In genomic region chr6:39416728-39417127, GRCh38 we compare ENCODE assay signal across 13 cellular contexts.
DNase-seq lines count a peak whose midpoint lies in the region; ATAC-seq and TF ChIP-seq lines count a peak whose summit lies in the region.
"Had no signal": no experiment of that assay in that cellular context is flagged by ENCODE, and none has a peak within 500 bp of the region (broad histone marks: within the 10 kb centered on the region; RNA-seq: fewer than 3 reads in every experiment).

No MANE protein-coding gene starts in this region.

- intact Hi-C loops in gastrocnemius medialis (cut with DNase I; ENCODE audit: low total_unique reads) = no loop called here

- H3K27ac ChIP-seq in gastrocnemius medialis = no peak overlapping the region

- H3K4me1 ChIP-seq in gastrocnemius medialis = peaks cover 7 to 10% of the 10 kb centered on the region in 2 donors

- ATAC-seq in gastrocnemius medialis (peak in 1 of 2 donors; percentile 55), HG02981 (IDR thresholded peaks at IDR 0.05; ENCODE audit: unreplicated experiment) (no peak), GM21576 (IDR thresholded peaks at IDR 0.05; ENCODE audit: unreplicated experiment) (no peak)

- no peak overlapping the region for H3K4me3 ChIP-seq in gastrocnemius medialis

- in situ Hi-C loops in gastrocnemius medialis (cut with MboI; ENCODE audit: low sequenced_read_pairs in 4 of 4) = no loop called here

- H3K36me3 ChIP-seq in gastrocnemius medialis = no peaks in the 10 kb centered on the region

- no peak for TF ChIP-seq CTCF in gastrocnemius medialis (IDR thresholded peaks at IDR 0.05 in 4 of 5, conservative IDR thresholded peaks at IDR 0.05 in 1 of 5)

- H3K27me3 ChIP-seq in gastrocnemius medialis = no peaks in the 10 kb centered on the region

- DNase-seq in ELF-1 (ENCODE audit: low read depth, low spot score) (peak; percentile 80), RKO (ENCODE audit: low spot score) (peak; percentile 10), fibroblast of gingiva (ENCODE audit: low read depth) (peak; percentile 94), gastrocnemius medialis (peak; percentile 8 to 46), CD1c-positive myeloid dendritic cell (ENCODE audit: extremely low spot score) (no peak), UCSD-AML1 (lab: John Stamatoyannopoulos, UW; ENCODE audit: unreplicated experiment) (no peak)
- DNase-seq: activated T-cell treated with anti-CD3 and anti-CD28 coated beads for 4 hours, cortex of kidney, GDM1, KG1, T-helper 9 cell had no signal

- no peak for TF ChIP-seq POLR2A in gastrocnemius medialis (IDR thresholded peaks at IDR 0.05)

- H3K9me3 ChIP-seq in gastrocnemius medialis = no peaks in the 10 kb centered on the region

Comparison
In these comparisons a context has a peak if more than half of its experiments do, and no peak if none do; other contexts are left out.
1. DNase-seq: peak in ELF-1 (single experiment), RKO (single experiment), fibroblast of gingiva (single experiment) and gastrocnemius medialis (2 of 2); none in CD1c-positive myeloid dendritic cell (single experiment) and UCSD-AML1 (single experiment).